Comparison of ENCODE assay signal across 7 cellular contexts in the genomic region with DNA sequence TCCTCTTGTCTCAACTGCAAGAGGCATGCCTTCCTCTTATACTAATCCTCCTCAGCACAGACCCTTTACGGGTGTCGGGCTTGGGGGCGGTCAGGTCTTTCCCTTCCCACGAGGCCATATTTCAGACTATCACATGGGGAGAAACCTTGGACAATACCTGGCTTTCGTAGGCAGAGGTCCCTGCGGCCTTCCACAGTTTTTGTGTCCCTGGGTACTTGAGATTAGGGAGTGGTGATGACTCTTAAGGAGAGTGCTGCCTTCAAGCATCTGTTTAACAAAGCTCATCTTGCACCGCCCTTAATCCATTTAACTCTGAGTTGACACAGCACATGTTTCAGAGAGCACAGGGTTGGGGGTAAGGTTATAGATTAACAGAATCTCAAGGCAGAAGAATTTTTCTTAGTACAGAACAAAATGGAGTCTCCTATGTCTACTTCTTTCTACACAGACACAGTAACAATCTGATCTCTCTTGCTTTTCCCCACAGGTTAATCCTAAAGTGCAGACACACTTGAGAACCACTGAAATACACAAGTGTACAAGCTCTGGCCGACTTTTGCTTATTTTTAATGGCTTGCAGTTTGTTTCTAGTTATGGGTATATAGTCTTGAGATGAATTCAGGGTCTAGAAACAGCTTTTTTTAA. TPM values are rescaled to one million over a fixed set of nuclear protein-coding genes. Genes with fewer than 3 reads are reported as not detected.
DNase-seq lines count a peak whose midpoint lies in the region; ATAC-seq and TF ChIP-seq lines count a peak whose summit lies in the region.
"Not testable (repeated sequence)": the region's sequence is repeated elsewhere in the genome, so short reads cannot be mapped to it uniquely, and the experiment has no call there.

No MANE protein-coding gene starts in this region.

- H3K9me2 ChIP-seq in GM23248 (ENCODE audit: insufficient read depth); hepatocyte (replicated peaks; ENCODE audit: insufficient read depth): not testable (repeated sequence)

- not testable (repeated sequence) for DNase-seq in GM23248; activated T-cell treated with anti-CD3 and anti-CD28 coated beads, Interleukin-2, amount 50 U/mL, for 72 hours; hepatocyte (ENCODE audit: low spot score); neural progenitor cell (ENCODE audit: low spot score); spleen
- DNase-seq in NCI-H524 treated with DMSO at 0.1 percent for 48 hours (lab: John Stamatoyannopoulos, UW) = peak; percentile 12

- H3K79me2 ChIP-seq in GM23248 (ENCODE audit: insufficient read depth) (peaks cover 91% of the 10 kb centered on the region), hepatocyte (peaks cover 73% of the 10 kb centered on the region), neural progenitor cell (ENCODE audit: low read depth) (peaks cover 92% of the 10 kb centered on the region)

- H3K9ac ChIP-seq in GM23248, neural progenitor cell: not testable (repeated sequence)

- H3K36me3 Mint-ChIP-seq in activated T-cell treated with anti-CD3 and anti-CD28 coated beads, Interleukin-2, amount 50 U/mL, for 72 hours (ENCODE audit: insufficient read depth in 2 of 2) = not testable (repeated sequence)
- H3K36me3 Mint-ChIP-seq in brain = peaks cover 19% of the 10 kb centered on the region
- peaks cover 15% of the 10 kb centered on the region for H3K36me3 Mint-ChIP-seq in neural progenitor cell

- H4K20me1 ChIP-seq in GM23248 (ENCODE audit: insufficient read depth); hepatocyte (ENCODE audit: insufficient read depth, poor library complexity, severe bottlenecking): not testable (repeated sequence)
- peaks cover 80% of the 10 kb centered on the region for H4K20me1 ChIP-seq in neural progenitor cell (ENCODE audit: low read depth)

- H3K9me3 Mint-ChIP-seq in activated T-cell treated with anti-CD3 and anti-CD28 coated beads, Interleukin-2, amount 50 U/mL, for 72 hours; brain; neural progenitor cell: not testable (repeated sequence)

- TF ChIP-seq POLR2A in spleen (IDR thresholded peaks at IDR 0.05) = not testable (repeated sequence)

- H3K27ac Mint-ChIP-seq in activated T-cell treated with anti-CD3 and anti-CD28 coated beads, Interleukin-2, amount 50 U/mL, for 72 hours = peak overlapping the region; percentile 59
- peak overlapping the region in 3 of 5 experiments; percentile 31 to 57 (median 56) for H3K27ac Mint-ChIP-seq in brain
- H3K27ac Mint-ChIP-seq in neural progenitor cell = not testable (repeated sequence)

- TF ChIP-seq CTCF in brain (conservative IDR thresholded peaks at IDR 0.05); hepatocyte (IDR thresholded peaks at IDR 0.05; ENCODE audit: poor library complexity); neural progenitor cell (IDR thresholded peaks at IDR 0.05); spleen (IDR thresholded peaks at IDR 0.05 in 8 of 11, conservative IDR thresholded peaks at IDR 0.05 in 3 of 11): not testable (repeated sequence)

- H3K4me1 ChIP-seq in GM23248 (ENCODE audit: insufficient read depth) (peaks cover 35% of the 10 kb centered on the region), neural progenitor cell (peaks cover 51% of the 10 kb centered on the region), spleen (peaks cover 12 to 64% (median 29%) of the 10 kb centered on the region in 6 donors)
- H3K4me1 ChIP-seq in hepatocyte (ENCODE audit: insufficient read depth) = not testable (repeated sequence)

- not testable (repeated sequence) for H2AFZ ChIP-seq in GM23248; neural progenitor cell (replicated peaks)
- H2AFZ ChIP-seq in hepatocyte = peak overlapping the region; percentile 55

- peak overlapping the region in 1 of 2 donors; percentile 33 for H3K4me3 Mint-ChIP-seq in activated T-cell treated with anti-CD3 and anti-CD28 coated beads, Interleukin-2, amount 50 U/mL, for 72 hours
- peak overlapping the region in 4 of 5 experiments; percentile 28 to 72 (median 63) for H3K4me3 Mint-ChIP-seq in brain
- not testable (repeated sequence) for H3K4me3 Mint-ChIP-seq in neural progenitor cell

- H3K9me3 ChIP-seq in GM23248 (ENCODE audit: low read depth); hepatocyte (ENCODE audit: low read depth); neural progenitor cell (ENCODE audit: low read depth); spleen: not testable (repeated sequence)

- peak overlapping the region; percentile 12 for H3K4me2 ChIP-seq in GM23248 (ENCODE audit: unreplicated experiment)
- H3K4me2 ChIP-seq in hepatocyte = peak overlapping the region; percentile 58
- peak overlapping the region; percentile 65 for H3K4me2 ChIP-seq in neural progenitor cell

- H3K27me3 ChIP-seq in GM23248 (replicated peaks; ENCODE audit: insufficient read depth); hepatocyte; neural progenitor cell; spleen (replicated peaks in 1 of 7): not testable (repeated sequence)

- in situ Hi-C loops in GM23248 (cut with MboI) = not testable (repeated sequence)

- peaks cover 64% of the 10 kb centered on the region for H3K4me1 Mint-ChIP-seq in activated T-cell treated with anti-CD3 and anti-CD28 coated beads, Interleukin-2, amount 50 U/mL, for 72 hours (ENCODE audit: low read depth)
- H3K4me1 Mint-ChIP-seq in brain = peaks cover 59% of the 10 kb centered on the region
- peaks cover 15% of the 10 kb centered on the region for H3K4me1 Mint-ChIP-seq in neural progenitor cell

- H3K27ac ChIP-seq in GM23248 (peak overlapping the region; percentile 23; the same call in 1 of the 2 replicates), hepatocyte (peak overlapping the region; percentile 93), neural progenitor cell (peak overlapping the region; percentile 85), spleen (peak overlapping the region in 6 of 8 donors; percentile 42 to 63 (median 55))

- not testable (repeated sequence) for H3K4me3 ChIP-seq in GM23248, hepatocyte, spleen
- peak overlapping the region; percentile 21 for H3K4me3 ChIP-seq in neural progenitor cell

- H3K27me3 Mint-ChIP-seq in activated T-cell treated with anti-CD3 and anti-CD28 coated beads, Interleukin-2, amount 50 U/mL, for 72 hours (ENCODE audit: low read depth); brain; neural progenitor cell (ENCODE audit: insufficient read depth, low read depth): not testable (repeated sequence)

- not testable (repeated sequence) for H3F3A ChIP-seq in GM23248 (ENCODE audit: insufficient read depth)
- H3F3A ChIP-seq in neural progenitor cell (ENCODE audit: low read depth) = peaks cover 42% of the 10 kb centered on the region

- intact Hi-C loops in spleen (cut with DNase I; ENCODE audit: low total_unique reads) = not testable (repeated sequence)

- 83 to 85% methylated on average over 8 of the region's 8 CpGs for WGBS in GM23248 (ENCODE audit: low coverage in 1 of 2, low lambda C conversion rate in 2 of 2, missing lambda C conversion rate in 2 of 2), 2 experiments
- 55% methylated on average over 8 of the region's 8 CpGs for WGBS in hepatocyte (ENCODE audit: low lambda C conversion rate, missing lambda C conversion rate)
- 83 to 92% (median 87%) methylated on average over 8 of the region's 8 CpGs for WGBS in spleen, 5 donors

- ATAC-seq in activated T-cell treated with anti-CD3 and anti-CD28 coated beads, Interleukin-2, amount 50 U/mL, for 72 hours (replicated peaks in 1 of 2) = not testable (repeated sequence)

- H3K36me3 ChIP-seq in GM23248 (ENCODE audit: low read depth); hepatocyte (replicated peaks; ENCODE audit: insufficient read depth, low read depth); neural progenitor cell; spleen: not testable (repeated sequence)

RNA-seq across cellular contexts. Expression of a gene that starts 4.6 kb away (rescaled TPM):
- total RNA-seq in GM23248 (2014; rRNA removed; shearing (Covaris generic)) = 59.1 and 69.9 TPM in 2 replicates
- 48.4 and 52.2 TPM in 2 replicates for polyA plus RNA-seq in GM23248 (2016; fragmentation: Nextera tagmentation; extraction: Ambion mirVana)
- total RNA-seq in activated T-cell treated with anti-CD3 and anti-CD28 coated beads, Interleukin-2, amount 50 U/mL, for 72 hours = 100 to 1,000 TPM; 145 to 191 TPM
- polyA plus RNA-seq in brain (ENCODE audit: insufficient read depth, low read depth, low replicate concordance) = 58.2 TPM
- total RNA-seq in hepatocyte = 145 and 151 TPM in 2 replicates
- polyA plus RNA-seq in hepatocyte = 64.0 and 73.0 TPM in 2 replicates
- total RNA-seq in neural progenitor cell (ENCODE audit: low replicate concordance) = 353 and 491 TPM in 2 replicates
- 100 to 1,000 TPM; 151 to 196 (median 176) TPM for total RNA-seq in spleen
- polyA plus RNA-seq in spleen = 10 to 100 TPM; 52.5 to 63.5 (median 60.3) TPM

RNA-seq across cellular contexts. Expression of a gene that starts 21.3 kb away (rescaled TPM):
- 125 and 133 TPM in 2 replicates for total RNA-seq in GM23248 (2014; rRNA removed; shearing (Covaris generic))
- 147 and 151 TPM in 2 replicates for polyA plus RNA-seq in GM23248 (2016; fragmentation: Nextera tagmentation; extraction: Ambion mirVana)
- total RNA-seq in activated T-cell treated with anti-CD3 and anti-CD28 coated beads, Interleukin-2, amount 50 U/mL, for 72 hours = 10 to 100 TPM in 1 of 2 donors, 1 to 10 TPM in 1; 9.6 to 14.0 TPM
- polyA plus RNA-seq in brain (ENCODE audit: insufficient read depth, low read depth, low replicate concordance) = 8.7 TPM
- 36.5 and 48.0 TPM in 2 replicates for total RNA-seq in hepatocyte
- polyA plus RNA-seq in hepatocyte = 22.7 and 29.5 TPM in 2 replicates
- total RNA-seq in neural progenitor cell (ENCODE audit: low replicate concordance) = 37.5 and 40.6 TPM in 2 replicates
- total RNA-seq in spleen = 10 to 100 TPM; 39.9 to 66.2 (median 57.9) TPM
- polyA plus RNA-seq in spleen = 10 to 100 TPM; 10.5 to 29.5 (median 11.4) TPM

Comparison
In these comparisons a context has a peak if more than half of its experiments do, and no peak if none do; other contexts are left out.
1. H3K27ac ChIP-seq: peak in every context shown above with its lines; median percentile 93 in hepatocyte; 85 in neural progenitor cell; 55 in spleen; 23 in GM23248.
2. H3K4me2 ChIP-seq: peak in every context shown above with its lines; median percentile 65 in neural progenitor cell; 58 in hepatocyte; 12 in GM23248.